ENCODE assay signal across 8 cellular contexts in genomic region chr6:26123675-26124549, GRCh38. TPM values are rescaled to one million over a fixed set of nuclear protein-coding genes. Genes with fewer than 3 reads are reported as not detected.
A peak's percentile ranks its signal among the peaks of the same experiment; 100 is the strongest.
DNase-seq lines count a peak whose midpoint lies in the region; ATAC-seq and TF ChIP-seq lines count a peak whose summit lies in the region.

No MANE protein-coding gene starts in this region.

- H3K4me1 Mint-ChIP-seq in activated T-cell treated with anti-CD3 and anti-CD28 coated beads, Interleukin-2, amount 50 U/mL, for 72 hours (ENCODE audit: low read depth): peaks cover 46% of the 10 kb centered on the region

- H3K4me1 ChIP-seq in mucosa of stomach (ENCODE audit: control insufficient read depth, insufficient read depth, low read length): peaks cover 24% of the 10 kb centered on the region

- no peaks in the 10 kb centered on the region for H3K36me3 ChIP-seq in mucosa of stomach (ENCODE audit: control insufficient read depth, insufficient read depth, low read length)

- H3K27ac Mint-ChIP-seq in activated T-cell treated with anti-CD3 and anti-CD28 coated beads, Interleukin-2, amount 50 U/mL, for 72 hours: peak overlapping the region; percentile 98

- H3K9me3 Mint-ChIP-seq in activated T-cell treated with anti-CD3 and anti-CD28 coated beads, Interleukin-2, amount 50 U/mL, for 72 hours: no peaks in the 10 kb centered on the region

- no peaks in the 10 kb centered on the region for H3K27me3 Mint-ChIP-seq in activated T-cell treated with anti-CD3 and anti-CD28 coated beads, Interleukin-2, amount 50 U/mL, for 72 hours (ENCODE audit: low read depth)

- peak; percentile 75 for ATAC-seq in GM21737 (IDR thresholded peaks at IDR 0.05; ENCODE audit: unreplicated experiment)
- ATAC-seq in activated T-cell treated with anti-CD3 and anti-CD28 coated beads, Interleukin-2, amount 50 U/mL, for 72 hours (replicated peaks in 1 of 2): peak; percentile 76 to 77
- peak; percentile 89 for ATAC-seq in esophagus mucosa

- H3K27me3 ChIP-seq in mucosa of stomach (ENCODE audit: control insufficient read depth, insufficient read depth, low read length): no peaks in the 10 kb centered on the region

- peak overlapping the region; percentile 99 to 100 for H3K4me3 Mint-ChIP-seq in activated T-cell treated with anti-CD3 and anti-CD28 coated beads, Interleukin-2, amount 50 U/mL, for 72 hours

- no peaks in the 10 kb centered on the region for H3K9me3 ChIP-seq in mucosa of stomach (ENCODE audit: control insufficient read depth, low read length)

- peaks cover 24 to 38% of the 10 kb centered on the region in 2 donors for H3K36me3 Mint-ChIP-seq in activated T-cell treated with anti-CD3 and anti-CD28 coated beads, Interleukin-2, amount 50 U/mL, for 72 hours (ENCODE audit: insufficient read depth in 2 of 2)

- DNase-seq in DMS79 (lab: John Stamatoyannopoulos, UW) (peak; percentile 91), KG1 (lab: John Stamatoyannopoulos, UW) (peak; percentile 99)
- DNase-seq in activated T-cell treated with anti-CD3 and anti-CD28 coated beads, Interleukin-2, amount 50 U/mL, for 72 hours: peak; percentile 91 to 92
- DNase-seq in stimulated activated CD8-positive, alpha-beta memory T cell treated with anti-CD3 and anti-CD28 coated beads, Interleukin-7, amount 100 ng/mL, for 4 hours (ENCODE audit: low read depth in 2 of 2): peak; percentile 54 to 71

- peak overlapping the region; percentile 94 for H3K9ac ChIP-seq in mucosa of stomach (ENCODE audit: low read length)

- peak overlapping the region; percentile 79 for H3K4me3 ChIP-seq in mucosa of stomach (ENCODE audit: low read length)

TF ChIP-seq in PFSK-1, 5 proteins besides CTCF, POLR2A, EP300 and RAD21:
- TF ChIP-seq POLR2AphosphoS5 (IDR thresholded peaks at IDR 0.05; ENCODE audit: low read depth, low read length) (peak; percentile 97), SIN3A (IDR thresholded peaks at IDR 0.05; ENCODE audit: borderline replicate concordance, insufficient read depth, low read length) (peak; percentile 67; the same call in 1 of the 2 replicates), TAF1 (IDR thresholded peaks at IDR 0.05; ENCODE audit: borderline replicate concordance, insufficient read depth, low read length) (peak; percentile 91), FOXP2 (optimal IDR thresholded peaks at IDR 0.05; ENCODE audit: borderline replicate concordance, extremely low read depth, extremely low read length, insufficient read depth) (peak; percentile 25), REST (IDR thresholded peaks at IDR 0.05; ENCODE audit: insufficient read depth in 1 of 2, low read depth in 2 of 2, low read length in 2 of 2) (peak in 1 of 2 experiments; percentile 21; a peak in 1 of 4 replicates)

RNA-seq across cellular contexts. Expression of gene HFE, which starts 36.7 kb away (rescaled TPM):
- 1.8 TPM for polyA plus RNA-seq in PFSK-1 (2012; ENCODE audit: insufficient read length, low read depth)
- 1 to 10 TPM; 1.3 to 1.9 TPM for total RNA-seq in activated T-cell treated with anti-CD3 and anti-CD28 coated beads, Interleukin-2, amount 50 U/mL, for 72 hours
- total RNA-seq in esophagus mucosa: 4.7 TPM

Comparison
In these comparisons a context has a peak if more than half of its experiments do, and no peak if none do; other contexts are left out.
1. Peak in every context shown above with its lines: DNase-seq, ATAC-seq and H3K4me3 ChIP-seq.